ENCODE assay signal across 8 cellular contexts in genomic region chr16:9647981-9648701, GRCh38.
DNase-seq lines count a peak whose midpoint lies in the region; ATAC-seq and TF ChIP-seq lines count a peak whose summit lies in the region.

No MANE protein-coding gene starts in this region.

- peak; percentile 78 for TF ChIP-seq CTCF in A673 (conservative IDR thresholded peaks at IDR 0.05; ENCODE audit: low read depth, low read length)
- peak; percentile 60 for TF ChIP-seq CTCF in GM13976 (IDR thresholded peaks at IDR 0.05; ENCODE audit: borderline replicate concordance, control extremely low read depth, extremely low read depth, insufficient read depth, missing control alignments)
- TF ChIP-seq CTCF in cardiac muscle cell (IDR thresholded peaks at IDR 0.05; ENCODE audit: low read depth, low read length): peak; percentile 34

- in situ Hi-C loops in GM13976 (cut with MboI; ENCODE audit: low sequenced_read_pairs, unreplicated experiment): no loop called here

- H3K9me3 ChIP-seq in A673 (ENCODE audit: low read depth, low read length, poor library complexity, severe bottlenecking) (no peaks in the 10 kb centered on the region), cardiac muscle cell (ENCODE audit: low read depth) (no peaks in the 10 kb centered on the region)

- H3K27me3 ChIP-seq in A673 (replicated peaks; ENCODE audit: insufficient read depth, low read depth, low read length, poor library complexity) (no peaks in the 10 kb centered on the region), cardiac muscle cell (no peaks in the 10 kb centered on the region)

- H3K4me3 ChIP-seq in A673 (ENCODE audit: low read depth, low read length, poor library complexity, severe bottlenecking) (no peak overlapping the region), cardiac muscle cell (no peak overlapping the region)

- no peak overlapping the region for H3K27ac ChIP-seq in A673 (ENCODE audit: low read depth, low read length, poor library complexity, severe bottlenecking)
- H3K27ac ChIP-seq in cardiac muscle cell: no peak overlapping the region

- no peak overlapping the region for H3K4me3 Mint-ChIP-seq in effector memory CD8-positive, alpha-beta T cell

- CTCF ChIA-PET in A673 (lab: Charles Lee): interaction anchor here (0.7 to 1.9 kb wide), 2 partner anchors 513 to 534 kb away, joined by 3 to 5 read pairs; partner anchors contain the start of gene GRIN2A

- H3K36me3 ChIP-seq in A673 (ENCODE audit: insufficient read depth, low read length, poor library complexity, severe bottlenecking) (no peaks in the 10 kb centered on the region), cardiac muscle cell (no peaks in the 10 kb centered on the region)

- H3K9me3 Mint-ChIP-seq in effector memory CD8-positive, alpha-beta T cell: peaks cover 0 to 1% of the 10 kb centered on the region in 2 donors

- H3K27me3 Mint-ChIP-seq in effector memory CD8-positive, alpha-beta T cell: no peaks in the 10 kb centered on the region

- BruUV-seq in A673 (replicated peaks; lab: Mats Ljungman, UMichigan): no TSS peak

- no peak overlapping the region for H3K27ac Mint-ChIP-seq in effector memory CD8-positive, alpha-beta T cell

- DNase-seq in A673 (ENCODE audit: low spot score) (peak; percentile 42), GM13976 (ENCODE audit: low spot score) (peak; percentile 24), RPMI7951 (ENCODE audit: low read depth) (peak; percentile 25), cardiac muscle cell (ENCODE audit: low read depth in 1 of 2, low spot score in 1 of 2) (peak; percentile 2 to 51), superior temporal gyrus (ENCODE audit: extremely low spot score) (peak; percentile 79)
- no peak for DNase-seq in activated CD4-positive, alpha-beta T cell treated with anti-CD3 and anti-CD28 coated beads for 1 hour
- DNase-seq in effector memory CD8-positive, alpha-beta T cell: no peak

- POLR2A ChIA-PET in A673 (lab: Charles Lee; ENCODE audit: low non-redundant PET): no interaction called here

- H3K4me1 Mint-ChIP-seq in effector memory CD8-positive, alpha-beta T cell (ENCODE audit: low read depth in 2 of 2): no peaks in the 10 kb centered on the region

- H3K4me1 ChIP-seq in A673 (ENCODE audit: insufficient read depth, low read length, poor library complexity, severe bottlenecking) (no peaks in the 10 kb centered on the region), cardiac muscle cell (ENCODE audit: low read depth) (peaks cover 6% of the 10 kb centered on the region)

- ATAC-seq in effector memory CD8-positive, alpha-beta T cell (replicated peaks): no peak
- no peak for ATAC-seq in GM19455 (IDR thresholded peaks at IDR 0.05; ENCODE audit: unreplicated experiment)

- no peaks in the 10 kb centered on the region for H3K36me3 Mint-ChIP-seq in effector memory CD8-positive, alpha-beta T cell (ENCODE audit: insufficient read depth)

- intact Hi-C loops in A673 (cut with micrococcal nuclease; ENCODE audit: unreplicated experiment): loop anchor here (5.0 to 10.0 kb wide), 2 partner anchors 503 to 534 kb away; partner anchors contain the start of gene GRIN2A

Comparison
In these comparisons a context has a peak if more than half of its experiments do, and no peak if none do; other contexts are left out.
1. DNase-seq: peak in A673 (single experiment), GM13976 (single experiment), RPMI7951 (single experiment), cardiac muscle cell (2 of 2) and superior temporal gyrus (single experiment); none in activated CD4-positive, alpha-beta T cell treated with anti-CD3 and anti-CD28 coated beads for 1 hour (single experiment) and effector memory CD8-positive, alpha-beta T cell (0 of 3).
2. Peak in every context shown above with its lines, with median percentiles within 50 percentile points of each other: CTCF ChIP-seq.